ENCODE assay signal across 8 cellular contexts in genomic region chr15:45118131-45118588, GRCh38. TPM values are rescaled to one million over a fixed set of nuclear protein-coding genes. Genes with fewer than 3 reads are reported as not detected.
A peak's percentile ranks its signal among the peaks of the same experiment; 100 is the strongest.
DNase-seq lines count a peak whose midpoint lies in the region; ATAC-seq and TF ChIP-seq lines count a peak whose summit lies in the region.

No MANE protein-coding gene starts in this region.

- intact Hi-C loops in dorsolateral prefrontal cortex (cut with DNase I), result loop anchor here in 1 of 2 donors (5.0 to 10.0 kb wide), 3 partner anchors 81 to 263 kb away; partner anchors contain the start of gene SORD

- peaks cover 31% of the 10 kb centered on the region for H3K4me1 ChIP-seq in CD4-positive, CD25-positive, alpha-beta regulatory T cell (ENCODE audit: control insufficient read depth, insufficient read depth, low read length, poor library complexity, severe bottlenecking)
- peaks cover 0 to 13% of the 10 kb centered on the region in 2 donors for H3K4me1 ChIP-seq in lung (ENCODE audit: control insufficient read depth in 2 of 2, insufficient read depth in 2 of 2, low read length in 2 of 2)

- no peaks in the 10 kb centered on the region for H3K36me3 Mint-ChIP-seq in CD4-positive, CD25-positive, alpha-beta regulatory T cell

- peak; percentile 96 to 99 for ATAC-seq in CD4-positive, CD25-positive, alpha-beta regulatory T cell (ENCODE audit: low read depth in 2 of 2)
- peak; percentile 93 for ATAC-seq in GM19397 (IDR thresholded peaks at IDR 0.05; ENCODE audit: unreplicated experiment)
- ATAC-seq in HG03565 (IDR thresholded peaks at IDR 0.05; ENCODE audit: unreplicated experiment), result peak; percentile 94
- ATAC-seq in lung (ENCODE audit: insufficient read depth, low FRiP score), result peak; percentile 92

- no peaks in the 10 kb centered on the region for H3K9me3 ChIP-seq in CD4-positive, CD25-positive, alpha-beta regulatory T cell (ENCODE audit: control insufficient read depth in 2 of 2, low read length in 2 of 2)
- H3K9me3 ChIP-seq in lung (ENCODE audit: control insufficient read depth in 2 of 2, insufficient read depth in 1 of 2, low read length in 1 of 2), result peaks cover 0 to 16% of the 10 kb centered on the region in 2 donors

- WGBS in lung, 2 donors, result 0 to 2% methylated on average over 14 of the region's 14 CpGs

- no peak overlapping the region for H3K27ac ChIP-seq in CD4-positive, CD25-positive, alpha-beta regulatory T cell (ENCODE audit: insufficient read depth, low read length, poor library complexity, severe bottlenecking)
- H3K27ac ChIP-seq in dorsolateral prefrontal cortex, result no peak overlapping the region
- no peak overlapping the region for H3K27ac ChIP-seq in lung (ENCODE audit: low read depth in 1 of 2, low read length in 1 of 2)

- peaks cover 75% of the 10 kb centered on the region for H3K27me3 Mint-ChIP-seq in CD4-positive, CD25-positive, alpha-beta regulatory T cell

- peaks cover 13% of the 10 kb centered on the region for H3K27me3 ChIP-seq in CD4-positive, CD25-positive, alpha-beta regulatory T cell (ENCODE audit: control insufficient read depth, insufficient read depth, low read length)
- H3K27me3 ChIP-seq in dorsolateral prefrontal cortex, result peaks cover 3 to 70% (median 47%) of the 10 kb centered on the region in 45 donors
- H3K27me3 ChIP-seq in lung (ENCODE audit: control insufficient read depth, insufficient read depth), result peaks cover 3% of the 10 kb centered on the region

- peaks cover 0 to 7% (median 0%) of the 10 kb centered on the region in 7 donors for H3K9me3 Mint-ChIP-seq in CD4-positive, CD25-positive, alpha-beta regulatory T cell

- peak overlapping the region; percentile 28 to 89 (median 73) for H3K4me3 Mint-ChIP-seq in CD4-positive, CD25-positive, alpha-beta regulatory T cell

- H3K4me3 ChIP-seq in CD4-positive, CD25-positive, alpha-beta regulatory T cell (ENCODE audit: low read depth, low read length), result no peak overlapping the region
- peak overlapping the region in 58 of 59 donors; percentile 0 to 65 (median 42) for H3K4me3 ChIP-seq in dorsolateral prefrontal cortex
- H3K4me3 ChIP-seq in lung, result no peak overlapping the region

- no peak overlapping the region for H3K27ac Mint-ChIP-seq in CD4-positive, CD25-positive, alpha-beta regulatory T cell

- H3K4me1 Mint-ChIP-seq in CD4-positive, CD25-positive, alpha-beta regulatory T cell, result peaks cover 0 to 39% (median 15%) of the 10 kb centered on the region in 4 donors

- peak; percentile 62 to 100 (median 96) for TF ChIP-seq CTCF in dorsolateral prefrontal cortex (IDR thresholded peaks at IDR 0.05 in 54 of 56, conservative IDR thresholded peaks at IDR 0.05 in 2 of 56; ENCODE audit: low read depth in 1 of 56, partially characterized antibody in 56 of 56)
- TF ChIP-seq CTCF in lung (IDR thresholded peaks at IDR 0.05; ENCODE audit: control extremely low read depth, extremely low read depth), result peak; percentile 93

- H3K36me3 ChIP-seq in CD4-positive, CD25-positive, alpha-beta regulatory T cell (ENCODE audit: control insufficient read depth, insufficient read depth, low read length), result no peaks in the 10 kb centered on the region
- H3K36me3 ChIP-seq in lung (ENCODE audit: control insufficient read depth in 2 of 2, insufficient read depth in 2 of 2, low read length in 2 of 2), result peaks cover 0 to 3% of the 10 kb centered on the region in 2 donors

- DNase-seq in CD4-positive, CD25-positive, alpha-beta regulatory T cell, result peak; percentile 64 to 86 (median 82)
- DNase-seq in NCI-H526 treated with DMSO at 0.1 percent for 48 hours (lab: John Stamatoyannopoulos, UW) (peak; percentile 85), dorsolateral prefrontal cortex (peak; percentile 79 to 92 (median 88)), lung (ENCODE audit: low spot score) (peak; percentile 86)
- peak; percentile 82 for DNase-seq in activated CD4-positive, alpha-beta T cell treated with anti-CD3 and anti-CD28 coated beads, Interleukin-2, amount 50 U/mL, for 1 hour
- peak; percentile 74 for DNase-seq in stimulated activated CD8-positive, alpha-beta memory T cell treated with anti-CD3 and anti-CD28 coated beads, Interleukin-12 subunit alpha, Interleukin-12 subunit beta, amount 100 ng/mL, for 1 hour (ENCODE audit: low read depth)

RNA-seq across cellular contexts. Expression of gene DUOXA2, which starts 4.0 kb away (rescaled TPM):
- not detected for total RNA-seq in CD4-positive, CD25-positive, alpha-beta regulatory T cell
- not detected for polyA plus RNA-seq in CD4-positive, CD25-positive, alpha-beta regulatory T cell
- total RNA-seq in dorsolateral prefrontal cortex, result not detected
- under 1 TPM in 1 of 2 donors, not detected in 1; 0.48 TPM for total RNA-seq in lung
- under 1 TPM; 0.98 TPM for polyA plus RNA-seq in lung

RNA-seq across cellular contexts. Expression of gene DUOX2, which starts 4.2 kb away (rescaled TPM):
- total RNA-seq in CD4-positive, CD25-positive, alpha-beta regulatory T cell, result not detected
- not detected for polyA plus RNA-seq in CD4-positive, CD25-positive, alpha-beta regulatory T cell
- total RNA-seq in dorsolateral prefrontal cortex (1 to 10 TPM in 13 of 120 experiments, under 1 TPM in 90, not detected in 17; 0.07 to 3.1 (median 0.26) TPM), lung (1 to 10 TPM; 2.0 to 3.8 TPM)
- 1 to 10 TPM; 1.0 to 2.1 TPM for polyA plus RNA-seq in lung

RNA-seq across cellular contexts. Expression of gene DUOXA1, which starts 11.5 kb away (rescaled TPM):
- total RNA-seq in CD4-positive, CD25-positive, alpha-beta regulatory T cell, result not detected
- not detected for polyA plus RNA-seq in CD4-positive, CD25-positive, alpha-beta regulatory T cell
- total RNA-seq in dorsolateral prefrontal cortex (1 to 10 TPM in 100 of 120 experiments, under 1 TPM in 15, not detected in 5; 0.23 to 7.3 (median 2.0) TPM), lung (100 to 1,000 TPM in 1 of 2 donors, 10 to 100 TPM in 1; 42.6 to 203 TPM)
- polyA plus RNA-seq in lung, result 100 to 1,000 TPM in 1 of 2 donors, 10 to 100 TPM in 1; 86.8 to 129 TPM

RNA-seq across cellular contexts. Expression of gene DUOX1, which starts 11.6 kb away (rescaled TPM):
- not detected for total RNA-seq in CD4-positive, CD25-positive, alpha-beta regulatory T cell
- polyA plus RNA-seq in CD4-positive, CD25-positive, alpha-beta regulatory T cell, result 1 to 10 TPM in 3 of 4 donors, under 1 TPM in 1; 0.72 to 1.6 (median 1.2) TPM
- total RNA-seq in dorsolateral prefrontal cortex (10 to 100 TPM in 2 of 120 experiments, 1 to 10 TPM in 82, under 1 TPM in 35, not detected in 1; 0.25 to 12.0 (median 1.8) TPM), lung (100 to 1,000 TPM in 1 of 2 donors, 10 to 100 TPM in 1; 61.7 to 363 TPM)
- polyA plus RNA-seq in lung, result 100 to 1,000 TPM in 1 of 2 donors, 10 to 100 TPM in 1; 70.5 to 160 TPM

Comparison
In these comparisons a context has a peak if more than half of its experiments do, and no peak if none do; other contexts are left out.
1. H3K4me3 ChIP-seq: peak in dorsolateral prefrontal cortex (58 of 59); none in CD4-positive, CD25-positive, alpha-beta regulatory T cell (single experiment) and lung (single experiment).
2. RNA of gene DUOXA1, which starts 11.5 kb away (total RNA-seq): 42.6 to 203 TPM in lung; 0.23 to 7.3 TPM in dorsolateral prefrontal cortex and not detected in CD4-positive, CD25-positive, alpha-beta regulatory T cell (single experiment); every median in the first group is over 4 times any median in the second.
3. Peak in every context shown above with its lines, with median percentiles within 50 percentile points of each other: ATAC-seq and DNase-seq.